12 cellular contexts compared by ENCODE assay signal in genomic region chr1:201883266-201883665, GRCh38. TPM values are rescaled to one million over a fixed set of nuclear protein-coding genes. Genes with fewer than 3 reads are reported as not detected.
DNase-seq lines count a peak whose midpoint lies in the region; ATAC-seq and TF ChIP-seq lines count a peak whose summit lies in the region.
"Had no signal": no experiment of that assay in that cellular context is flagged by ENCODE, and none has a peak within 500 bp of the region (broad histone marks: within the 10 kb centered on the region; RNA-seq: fewer than 3 reads in every experiment).

No MANE protein-coding gene starts in this region.

- POLR2A ChIA-PET in WTC11 (lab: Charles Lee): no interaction called here

- no peak overlapping the region for H3K27ac Mint-ChIP-seq in stimulated activated naive CD8-positive, alpha-beta T cell treated with anti-CD3 and anti-CD28 coated beads, Interleukin-15, amount 100 ng/mL, for 72 hours
- peak overlapping the region; percentile 50; the same call in 1 of the 2 replicates for H3K27ac Mint-ChIP-seq in WTC11

- no peaks in the 10 kb centered on the region for H3K36me3 Mint-ChIP-seq in WTC11

- CTCF ChIA-PET in WTC11 (lab: Charles Lee): interaction anchor here (0.7 to 7.6 kb wide), 8 partner anchors 11 to 401 kb away, joined by 3 to 135 read pairs (median 6); partner anchors contain the start of genes IPO9 and LMOD1

- peak; percentile 7 for ATAC-seq in stimulated activated naive CD8-positive, alpha-beta T cell treated with anti-CD3 and anti-CD28 coated beads, Interleukin-15, amount 100 ng/mL, for 72 hours
- no peak for ATAC-seq in stimulated activated naive CD8-positive, alpha-beta T cell treated with anti-CD3 and anti-CD28 coated beads, Interleukin-15, Interleukin-2, amounts not matched to agents 100 U/mL and 50 U/mL, for 24 hours
- ATAC-seq in WTC11: no peak
- ATAC-seq in left lobe of liver: no peak
- no peak for ATAC-seq in GM21717 (IDR thresholded peaks at IDR 0.05; ENCODE audit: unreplicated experiment)
- no peak for ATAC-seq in HG03139 (IDR thresholded peaks at IDR 0.05; ENCODE audit: unreplicated experiment)
- ATAC-seq in GM21529 (IDR thresholded peaks at IDR 0.05; ENCODE audit: unreplicated experiment): no peak

- H3K9me3 Mint-ChIP-seq in stimulated activated naive CD8-positive, alpha-beta T cell treated with anti-CD3 and anti-CD28 coated beads, Interleukin-15, amount 100 ng/mL, for 72 hours: no peaks in the 10 kb centered on the region
- H3K9me3 Mint-ChIP-seq in WTC11: no peaks in the 10 kb centered on the region

- DNase-seq in stimulated activated naive CD8-positive, alpha-beta T cell treated with anti-CD3 and anti-CD28 coated beads, Interleukin-15, amount 100 ng/mL, for 72 hours: no peak
- DNase-seq in stimulated activated naive CD8-positive, alpha-beta T cell treated with anti-CD3 and anti-CD28 coated beads, Interleukin-15, Interleukin-2, amounts not matched to agents 100 U/mL and 50 U/mL, for 24 hours: no peak
- no peak for DNase-seq in WTC11 (ENCODE audit: low spot score)
- DNase-seq in left lobe of liver (ENCODE audit: low spot score): peak; percentile 34
- no peak for DNase-seq in hippocampal formation (lab: John Stamatoyannopoulos, UW)
- DNase-seq: DMS 273 treated with DMSO at 0.1 percent for 48 hours, NCI-H82, T-helper 9 cell, transverse colon had no signal

- no peak for TF ChIP-seq CTCF in WTC11 (IDR thresholded peaks at IDR 0.05)

- peaks cover 13% of the 10 kb centered on the region for H3K4me1 Mint-ChIP-seq in stimulated activated naive CD8-positive, alpha-beta T cell treated with anti-CD3 and anti-CD28 coated beads, Interleukin-15, amount 100 ng/mL, for 72 hours
- H3K4me1 Mint-ChIP-seq in WTC11: peaks cover 29% of the 10 kb centered on the region

- H3K4me3 Mint-ChIP-seq in stimulated activated naive CD8-positive, alpha-beta T cell treated with anti-CD3 and anti-CD28 coated beads, Interleukin-15, amount 100 ng/mL, for 72 hours: no peak overlapping the region
- no peak overlapping the region for H3K4me3 Mint-ChIP-seq in WTC11

- peaks cover 29% of the 10 kb centered on the region for H3K27me3 Mint-ChIP-seq in stimulated activated naive CD8-positive, alpha-beta T cell treated with anti-CD3 and anti-CD28 coated beads, Interleukin-15, amount 100 ng/mL, for 72 hours
- peaks cover 19% of the 10 kb centered on the region for H3K27me3 Mint-ChIP-seq in WTC11 (ENCODE audit: low read depth)

TF ChIP-seq in WTC11, 78 proteins besides CTCF, POLR2A, EP300 and RAD21:
- TF ChIP-seq ZNF317 (CRISPR knock-in tag; IDR thresholded peaks at IDR 0.05; ENCODE audit: borderline replicate concordance, low read depth) (no peak), ERG (CRISPR knock-in tag; IDR thresholded peaks at IDR 0.05) (peak; percentile 61; the same call in 1 of the 2 replicates), ZBTB43 (CRISPR knock-in tag; IDR thresholded peaks at IDR 0.05) (no peak)

RNA-seq across cellular contexts. Expression of gene SHISA4, which starts 5.4 kb away (rescaled TPM):
- 6.3 to 9.9 TPM (median 8.1 TPM) in 3 replicates for total RNA-seq in WTC11 (2021)
- total RNA-seq in left lobe of liver: 4.4 TPM

RNA-seq across cellular contexts. Expression of gene IPO9, which starts 54.3 kb away (rescaled TPM):
- total RNA-seq in WTC11 (2021) (94.1 to 98.6 TPM (median 97.2 TPM) in 3 replicates), left lobe of liver (21.3 TPM)
